In genomic region chr6:122400121-122400450, GRCh38 we compare ENCODE assay signal across 8 cellular contexts. TPM values are rescaled to one million over a fixed set of nuclear protein-coding genes. Genes with fewer than 3 reads are reported as not detected.
A peak's percentile ranks its signal among the peaks of the same experiment; 100 is the strongest.
DNase-seq lines count a peak whose midpoint lies in the region; ATAC-seq and TF ChIP-seq lines count a peak whose summit lies in the region.

No MANE protein-coding gene starts in this region.

- H3K27ac ChIP-seq in right cardiac atrium (ENCODE audit: low read length) = peak overlapping the region; percentile 67

- H3K4me3 ChIP-seq in WI38 (ENCODE audit: low read depth, low read length) (peak overlapping the region; percentile 95), right cardiac atrium (ENCODE audit: low read length) (peak overlapping the region; percentile 80)

- H3K27me3 ChIP-seq in right cardiac atrium (ENCODE audit: control insufficient read depth, insufficient read depth) = no peaks in the 10 kb centered on the region

- intact Hi-C loops in right cardiac atrium (cut with DNase I) = no loop called here

- peak; percentile 21 for ATAC-seq in HG03378 (IDR thresholded peaks at IDR 0.05; ENCODE audit: unreplicated experiment)
- no peak for ATAC-seq in right cardiac atrium
- ATAC-seq in HG03097 (IDR thresholded peaks at IDR 0.05; ENCODE audit: low FRiP score, unreplicated experiment) = no peak

- H3K4me1 ChIP-seq in right cardiac atrium (ENCODE audit: control insufficient read depth, insufficient read depth, low read length) = no peaks in the 10 kb centered on the region

- H3K9me3 ChIP-seq in right cardiac atrium (ENCODE audit: control insufficient read depth, low read length) = no peaks in the 10 kb centered on the region

- peak; percentile 8 to 12 for DNase-seq in stimulated activated CD4-positive, alpha-beta T cell treated with anti-CD3 and anti-CD28 coated beads, Interleukin-4, amount 100 ng/mL, for 48 hours (ENCODE audit: low read depth in 2 of 2)
- DNase-seq in stimulated activated CD4-positive, alpha-beta T cell treated with anti-CD3 and anti-CD28 coated beads, Interleukin-15, amount 100 ng/mL, for 24 hours = no peak
- DNase-seq in right cardiac atrium (no peak), SK-N-DZ (ENCODE audit: low spot score) (no peak)
- DNase-seq in stimulated activated CD8-positive, alpha-beta memory T cell treated with anti-CD3 and anti-CD28 coated beads, Interleukin-4, amount 100 ng/mL, for 48 hours = peak; percentile 37

- under 1% methylated on average over 20 of the region's 20 CpGs for WGBS in right cardiac atrium

- no peak for TF ChIP-seq CTCF in WI38 (IDR thresholded peaks at IDR 0.05; ENCODE audit: low read depth, low read length)

RNA-seq across cellular contexts. Expression of gene HSF2, which starts 0.6 kb away (rescaled TPM):
- total RNA-seq in right cardiac atrium = 10 to 100 TPM; 21.6 to 42.9 (median 41.8) TPM
- 37.3 TPM for polyA plus RNA-seq in right cardiac atrium
- 83.5 and 123 TPM in 2 replicates for polyA plus RNA-seq in SK-N-DZ (2014; cell fraction: cytosol; rRNA removed)
- 126 and 127 TPM in 2 replicates for polyA plus RNA-seq in SK-N-DZ (2014; cell fraction: nucleus; rRNA removed)

Comparison
In these comparisons a context has a peak if more than half of its experiments do, and no peak if none do; other contexts are left out.
1. DNase-seq: peak in stimulated activated CD4-positive, alpha-beta T cell treated with anti-CD3 and anti-CD28 coated beads, Interleukin-4, amount 100 ng/mL, for 48 hours (2 of 2) and stimulated activated CD8-positive, alpha-beta memory T cell treated with anti-CD3 and anti-CD28 coated beads, Interleukin-4, amount 100 ng/mL, for 48 hours (single experiment); none in stimulated activated CD4-positive, alpha-beta T cell treated with anti-CD3 and anti-CD28 coated beads, Interleukin-15, amount 100 ng/mL, for 24 hours (single experiment), right cardiac atrium (0 of 3) and SK-N-DZ (single experiment).